8 cellular contexts compared by ENCODE assay signal in genomic region chr20:43749734-43750294, GRCh38. TPM values are rescaled to one million over a fixed set of nuclear protein-coding genes. Genes with fewer than 3 reads are reported as not detected.
A peak's percentile ranks its signal among the peaks of the same experiment; 100 is the strongest.
DNase-seq lines count a peak whose midpoint lies in the region; ATAC-seq, FAIRE-seq and TF ChIP-seq lines count a peak whose summit lies in the region.

No MANE protein-coding gene starts in this region.

- peak overlapping the region; percentile 6 to 55 for H3K18ac ChIP-seq in mesenchymal stem cell (ENCODE audit: low read depth in 1 of 2, low read length in 2 of 2)

- H3K14ac ChIP-seq in mesenchymal stem cell (ENCODE audit: low read length in 2 of 2) = no peak overlapping the region

- POLR2A ChIA-PET in A673 (lab: Charles Lee; ENCODE audit: low non-redundant PET) = no interaction called here

- peak overlapping the region; percentile 69 to 81 for H2BK12ac ChIP-seq in mesenchymal stem cell (ENCODE audit: low read length in 2 of 2)

- no peak overlapping the region for H2BK120ac ChIP-seq in mesenchymal stem cell (ENCODE audit: low read depth, low read length)

- H3K4me3 ChIP-seq in A673 (ENCODE audit: low read depth, low read length, poor library complexity, severe bottlenecking) = no peak overlapping the region
- no peak overlapping the region for H3K4me3 ChIP-seq in mesenchymal stem cell (ENCODE audit: insufficient read depth in 1 of 2, low read depth in 1 of 2, low read length in 2 of 2)

- no peak overlapping the region for H2AFZ ChIP-seq in mesenchymal stem cell (ENCODE audit: low read depth, low read length)

- CTCF ChIA-PET in A673 (lab: Charles Lee) = interaction anchor here (1.0 to 1.6 kb wide), 2 partner anchors 176 to 328 kb away, joined by 3 read pairs; no protein-coding TSS in a partner anchor

- H2AK5ac ChIP-seq in mesenchymal stem cell (ENCODE audit: low read length, severe bottlenecking) = no peak overlapping the region

- H3K27ac ChIP-seq in A673 (ENCODE audit: low read depth, low read length, poor library complexity, severe bottlenecking) (no peak overlapping the region), mesenchymal stem cell (ENCODE audit: low read length, poor library complexity, severe bottlenecking) (no peak overlapping the region)

- TF ChIP-seq POLR2A in GM12891 (IDR thresholded peaks at IDR 0.05; ENCODE audit: low read depth, low read length) = no peak

- no peak overlapping the region for H3K4me2 ChIP-seq in mesenchymal stem cell (ENCODE audit: low read length, poor library complexity, severe bottlenecking)

- DNase-seq in A673 (ENCODE audit: low spot score) = peak; percentile 78
- DNase-seq in GM12891 (ENCODE audit: insufficient read length, low spot score) = peak; percentile 53
- DNase-seq in NCI-H526 (lab: John Stamatoyannopoulos, UW) = peak; percentile 32 to 87
- DNase-seq in activated CD8-positive, alpha-beta memory T cell treated with anti-CD3 and anti-CD28 coated beads for 1 hour (ENCODE audit: extremely low read depth in 1 of 2, low read depth in 1 of 2) = peak; percentile 32 to 82
- peak; percentile 78 for DNase-seq in effector CD8-positive, alpha-beta T cell (lab: John Stamatoyannopoulos, UW)
- peak; percentile 61 for DNase-seq in mesenchymal stem cell
- DNase-seq in stimulated activated CD8-positive, alpha-beta memory T cell treated with anti-CD3 and anti-CD28 coated beads, Interleukin-4, amount 100 ng/mL, for 1 hour (ENCODE audit: low read depth in 2 of 2, low spot score in 1 of 2) = peak; percentile 74 to 78

- H3K4me1 ChIP-seq in A673 (ENCODE audit: insufficient read depth, low read length, poor library complexity, severe bottlenecking) (peaks cover 20% of the 10 kb centered on the region), mesenchymal stem cell (ENCODE audit: control insufficient read depth, insufficient read depth, low read depth, low read length) (peaks cover 20% of the 10 kb centered on the region)

- no peak overlapping the region for H3K23ac ChIP-seq in mesenchymal stem cell (ENCODE audit: low read length in 2 of 2)

- intact Hi-C loops in A673 (cut with micrococcal nuclease; ENCODE audit: unreplicated experiment) = loop anchor here (1.0 to 10.0 kb wide), 3 partner anchors 177 to 435 kb away; partner anchors contain the start of gene JPH2

- H3K9me3 ChIP-seq in A673 (ENCODE audit: low read depth, low read length, poor library complexity, severe bottlenecking) = no peaks in the 10 kb centered on the region
- H3K9me3 ChIP-seq in mesenchymal stem cell (ENCODE audit: control insufficient read depth, low read length) = no peaks in the 10 kb centered on the region

- H2BK5ac ChIP-seq in mesenchymal stem cell (ENCODE audit: low read depth, low read length, poor library complexity, severe bottlenecking) = no peak overlapping the region

- peak; percentile 77 for FAIRE-seq in GM12891 (lab: Jason Lieb, UNC)

- TF ChIP-seq CTCF in A673 (conservative IDR thresholded peaks at IDR 0.05; ENCODE audit: low read depth, low read length) = peak; percentile 99

- H3K27me3 ChIP-seq in A673 (replicated peaks; ENCODE audit: insufficient read depth, low read depth, low read length, poor library complexity) (no peaks in the 10 kb centered on the region), mesenchymal stem cell (ENCODE audit: control insufficient read depth in 1 of 2, insufficient read depth in 1 of 2, low read length in 2 of 2) (peaks cover 0 to 12% of the 10 kb centered on the region in 2 experiments)

- no TSS peak for BruUV-seq in A673 (replicated peaks; lab: Mats Ljungman, UMichigan)

- no peak for ATAC-seq in GM18858 (IDR thresholded peaks at IDR 0.05; ENCODE audit: unreplicated experiment)

- 10% methylated on average over 11 of the region's 23 CpGs for WGBS in mesenchymal stem cell

- H3K36me3 ChIP-seq in A673 (ENCODE audit: insufficient read depth, low read length, poor library complexity, severe bottlenecking) = no peaks in the 10 kb centered on the region
- H3K36me3 ChIP-seq in mesenchymal stem cell (ENCODE audit: control insufficient read depth in 1 of 2, insufficient read depth in 2 of 2, low read depth in 1 of 2, low read length in 2 of 2) = no peaks in the 10 kb centered on the region

- peak overlapping the region; percentile 51 for H4K8ac ChIP-seq in mesenchymal stem cell (ENCODE audit: low read length)

- no peak overlapping the region for H3K9ac ChIP-seq in mesenchymal stem cell (ENCODE audit: low read length)

- H2BK15ac ChIP-seq in mesenchymal stem cell (ENCODE audit: low read depth, poor library complexity, severe bottlenecking) = no peak overlapping the region

- peak overlapping the region in 1 of 2 experiments; percentile 29 for H3K4ac ChIP-seq in mesenchymal stem cell (ENCODE audit: low read depth in 1 of 2, low read length in 2 of 2)

- no peak overlapping the region for H4K91ac ChIP-seq in mesenchymal stem cell (ENCODE audit: low read length)

- no peaks in the 10 kb centered on the region for H3K79me1 ChIP-seq in mesenchymal stem cell (replicated peaks; ENCODE audit: low read length, poor library complexity, severe bottlenecking)

TF ChIP-seq in GM12891, 5 proteins besides CTCF, POLR2A, EP300 and RAD21:
- TF ChIP-seq TAF1 (IDR thresholded peaks at IDR 0.05; ENCODE audit: low read depth, low read length) (no peak), PAX5 (IDR thresholded peaks at IDR 0.05; ENCODE audit: insufficient read depth, low read length, severe bottlenecking) (no peak), SPI1 (IDR thresholded peaks at IDR 0.05; ENCODE audit: low read depth, low read length) (no peak), POLR2AphosphoS5 (IDR thresholded peaks at IDR 0.05; ENCODE audit: low read depth, low read length) (no peak), POU2F2 (IDR thresholded peaks at IDR 0.05; ENCODE audit: low read depth, low read length) (no peak)

RNA-seq across cellular contexts. Expression of gene GTSF1L, which starts 23.0 kb away (rescaled TPM):
- total RNA-seq in A673 (2021) = not detected in 2 replicates
- 0.12 TPM for polyA plus RNA-seq in GM12891 (2012; ENCODE audit: low read depth, missing spikeins)
- polyA plus RNA-seq in mesenchymal stem cell (2013, experiment 1 of 2) = not detected
- polyA plus RNA-seq in mesenchymal stem cell (2013, experiment 2 of 2) = not detected
